In genomic region chr16:58129097-58129936, GRCh38 we compare ENCODE assay signal across 8 cellular contexts. TPM values are rescaled to one million over a fixed set of nuclear protein-coding genes. Genes with fewer than 3 reads are reported as not detected.
DNase-seq lines count a peak whose midpoint lies in the region; ATAC-seq, FAIRE-seq and TF ChIP-seq lines count a peak whose summit lies in the region.

Gene CFAP20, minus strand, starts transcription at chr16:58129381. Its CDS starts 266 bp downstream, at chr16:58129115.

- peak; percentile 83 for ATAC-seq in GM18907 (IDR thresholded peaks at IDR 0.05; ENCODE audit: unreplicated experiment)
- peak; percentile 78 for ATAC-seq in HG03159 (IDR thresholded peaks at IDR 0.05; ENCODE audit: unreplicated experiment)

- no peaks in the 10 kb centered on the region for H3K36me3 ChIP-seq in bronchial epithelial cell (ENCODE audit: control insufficient read depth, insufficient read depth, low read length)
- H3K36me3 ChIP-seq in iPS-20b (ENCODE audit: insufficient read depth, low read depth, low read length): no peaks in the 10 kb centered on the region

- POLR2A ChIA-PET in AG04449 (lab: Yijun Ruan, JAX): interaction anchor here (0.8 to 1.4 kb wide), 5 partner anchors 10 to 230 kb away, joined by 3 to 4 read pairs (median 4); no protein-coding TSS in a partner anchor

- H3K27ac ChIP-seq in iPS-20b (ENCODE audit: low read length) (peak within 1 kb of the TSS; percentile 89), skin epidermis (peak within 1 kb of the TSS; percentile 52 to 93 (median 86))

- peak; percentile 100 for DNase-seq in AG04449 (ENCODE audit: low read depth, low spot score)
- DNase-seq in NCI-H2227 treated with DMSO at 0.1 percent for 48 hours (lab: John Stamatoyannopoulos, UW): peak; percentile 97
- DNase-seq in bronchial epithelial cell (ENCODE audit: low read depth): peak; percentile 99

- H3K9me3 ChIP-seq in iPS-20b (ENCODE audit: insufficient read depth, low read depth, low read length): no peaks in the 10 kb centered on the region

- no peak for FAIRE-seq in bronchial epithelial cell (lab: Jason Lieb, UNC)

- H3K27me3 ChIP-seq in bronchial epithelial cell (ENCODE audit: control insufficient read depth, insufficient read depth, low read length): no peaks in the 10 kb centered on the region
- no peaks in the 10 kb centered on the region for H3K27me3 ChIP-seq in iPS-20b (ENCODE audit: insufficient read depth, low read length)

- H3K4me3 ChIP-seq in AG04449 (ENCODE audit: low read depth, low read length) (peak within 1 kb of the TSS; percentile 96), WI38 (ENCODE audit: low read depth, low read length) (peak within 1 kb of the TSS; percentile 90), bronchial epithelial cell (ENCODE audit: low read depth, low read length) (peak within 1 kb of the TSS; percentile 97), iPS-20b (ENCODE audit: low read length) (peak within 1 kb of the TSS; percentile 80), skin epidermis (peak within 1 kb of the TSS; percentile 64 to 96 (median 88))

- CTCF ChIA-PET in AG04449 (lab: Yijun Ruan, JAX): interaction anchor here (0.6 to 1.5 kb wide), 5 partner anchors 16 to 533 kb away, joined by 3 to 5 read pairs (median 3); no protein-coding TSS in a partner anchor

- peaks cover 16% of the 10 kb centered on the region for H3K4me1 ChIP-seq in iPS-20b (ENCODE audit: insufficient read depth, low read length)

- peak within 1 kb of the TSS; percentile 92 for H3K9ac ChIP-seq in iPS-20b (ENCODE audit: low read depth, low read length)

- TF ChIP-seq CTCF in AG04449 (IDR thresholded peaks at IDR 0.05; ENCODE audit: insufficient read depth, low read length, missing control alignments) (no peak), WI38 (IDR thresholded peaks at IDR 0.05; ENCODE audit: low read depth, low read length) (no peak), bronchial epithelial cell (IDR thresholded peaks at IDR 0.05; ENCODE audit: insufficient read depth, low read length, severe bottlenecking) (no peak)

RNA-seq across cellular contexts. Expression of gene CFAP20, which starts in this region (rescaled TPM):
- 30.3 and 31.4 TPM in 2 replicates for total RNA-seq in bronchial epithelial cell

Comparison
In these comparisons a context has a peak if more than half of its experiments do, and no peak if none do; other contexts are left out.
1. Peak in every context shown above with its lines: DNase-seq, ATAC-seq, H3K4me3 ChIP-seq and H3K27ac ChIP-seq.